In the genomic region with DNA sequence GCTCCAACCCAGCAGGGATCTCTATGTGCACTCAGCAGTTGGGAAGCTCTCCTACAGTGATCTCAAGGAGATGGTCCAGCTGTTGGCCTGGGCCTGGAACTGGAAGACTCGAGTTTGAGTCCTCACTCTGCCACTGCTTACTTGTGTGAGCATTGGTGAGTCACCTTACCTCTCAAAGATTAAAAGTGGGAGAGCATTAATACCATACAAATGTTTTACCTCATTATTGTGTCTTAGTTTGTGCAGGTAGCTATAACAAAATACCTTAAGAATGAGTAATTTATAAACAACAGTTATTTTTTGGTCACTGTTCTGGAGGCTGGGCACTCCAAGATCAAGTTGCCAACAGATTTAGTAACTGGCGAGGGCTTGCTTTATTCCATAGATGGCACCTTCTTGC, we compare ENCODE assay signal across 21 cellular contexts. TPM values are rescaled to one million over a fixed set of nuclear protein-coding genes. Genes with fewer than 3 reads are reported as not detected.
A peak's percentile ranks its signal among the peaks of the same experiment; 100 is the strongest.
DNase-seq lines count a peak whose midpoint lies in the region; ATAC-seq, FAIRE-seq and TF ChIP-seq lines count a peak whose summit lies in the region.
"Had no signal": no experiment of that assay in that cellular context is flagged by ENCODE, and none has a peak within 500 bp of the region (broad histone marks: within the 10 kb centered on the region; RNA-seq: fewer than 3 reads in every experiment).

No MANE protein-coding gene starts in this region.

- H3K4me3 ChIP-seq in PC-3 (ENCODE audit: low read length) (no peak overlapping the region), bronchial epithelial cell (ENCODE audit: low read depth, low read length) (no peak overlapping the region)
- H3K4me3 ChIP-seq: BLaER1, GM23248 had no signal

- no peak for FAIRE-seq in bronchial epithelial cell (lab: Jason Lieb, UNC)
- FAIRE-seq: A204.1, G401.6, GM12892, GM19239, H1 had no signal

- no peaks in the 10 kb centered on the region for H3K9me2 ChIP-seq in PC-3 (replicated peaks; ENCODE audit: low read length)

- H3K4me1 ChIP-seq in PC-3 (ENCODE audit: insufficient read depth, low read length): peaks cover 14% of the 10 kb centered on the region
- H3K4me1 ChIP-seq: BLaER1, Caco-2 had no signal

- H2AFZ ChIP-seq in PC-3 (ENCODE audit: low read length): no peak overlapping the region
- H2AFZ ChIP-seq: GM23248 had no signal

- POLR2A ChIA-PET in PC-3 (lab: Charles Lee; ENCODE audit: unreplicated experiment): no interaction called here

- CTCF ChIA-PET in PC-3 (lab: Charles Lee): no interaction called here

- H3K4me2 ChIP-seq in PC-3 (ENCODE audit: low read length): no peak overlapping the region
- H3K4me2 ChIP-seq: BLaER1 had no signal

- no peak overlapping the region for H3K9ac ChIP-seq in PC-3 (ENCODE audit: low read length)
- H3K9ac ChIP-seq: BLaER1, GM23248 had no signal

- intact Hi-C loops in PC-3 (cut with micrococcal nuclease): no loop called here
- intact Hi-C loops in head of caudate nucleus (cut with DNase I): no loop called here

- ATAC-seq in PC-3: peak; percentile 33
- ATAC-seq: CD8-positive, alpha-beta T cell had no signal

- no TSS peak for BruUV-seq in PC-3 (replicated peaks; lab: Mats Ljungman, UMichigan)

- DNase-seq in PC-3 (peak; percentile 44), bronchial epithelial cell (ENCODE audit: low read depth) (peak; percentile 59), kidney tubule cell (ENCODE audit: low spot score) (peak; percentile 50), cerebellum (ENCODE audit: low spot score) (no peak), head of caudate nucleus (no peak)
- DNase-seq in activated CD4-positive, CD25-positive, alpha-beta regulatory T cell (lab: John Stamatoyannopoulos, UW): no peak
- DNase-seq: Caco-2; CD4-positive, CD25-positive, alpha-beta regulatory T cell; CD8-positive, alpha-beta T cell; DMS153; DND-41; GM23248; H7; HCEC 1CT had no signal

- H3K79me2 ChIP-seq in PC-3 (ENCODE audit: low read length): no peaks in the 10 kb centered on the region

- H3K9me3 ChIP-seq in PC-3 (ENCODE audit: low read length): no peaks in the 10 kb centered on the region
- H3K9me3 ChIP-seq: BLaER1, Caco-2 had no signal

- TF ChIP-seq CTCF in PC-3 (conservative IDR thresholded peaks at IDR 0.05; ENCODE audit: low read depth, low read length): no peak
- TF ChIP-seq CTCF in bronchial epithelial cell (IDR thresholded peaks at IDR 0.05; ENCODE audit: insufficient read depth, low read length, severe bottlenecking): no peak

- H3K36me3 ChIP-seq in PC-3 (ENCODE audit: low read depth, low read length) (no peaks in the 10 kb centered on the region), bronchial epithelial cell (ENCODE audit: control insufficient read depth, insufficient read depth, low read length) (no peaks in the 10 kb centered on the region)
- H3K36me3 ChIP-seq: BLaER1 had no signal

- H3K27me3 ChIP-seq in PC-3 (ENCODE audit: low read length) (no peaks in the 10 kb centered on the region), bronchial epithelial cell (ENCODE audit: control insufficient read depth, insufficient read depth, low read length) (no peaks in the 10 kb centered on the region)
- H3K27me3 ChIP-seq: BLaER1 had no signal

- H3K27ac ChIP-seq in PC-3 (ENCODE audit: low read length): no peak overlapping the region
- H3K27ac ChIP-seq: BLaER1, C4-2B, GM23248 had no signal

- H4K20me1 ChIP-seq in PC-3 (ENCODE audit: low read length): no peaks in the 10 kb centered on the region
- H4K20me1 ChIP-seq: BLaER1 had no signal

- H3F3A ChIP-seq in PC-3 (ENCODE audit: low read length, unreplicated experiment): no peaks in the 10 kb centered on the region

RNA-seq across cellular contexts. Expression of gene ZNF827, which starts 21.4 kb away (rescaled TPM):
- total RNA-seq in PC-3 (2014; rRNA removed) (9.8 and 12.0 TPM in 2 replicates), bronchial epithelial cell (2.1 and 3.5 TPM in 2 replicates), cerebellum (30.5 TPM)

Comparison
In these comparisons a context has a peak if more than half of its experiments do, and no peak if none do; other contexts are left out.
1. DNase-seq: peak in PC-3 (single experiment), bronchial epithelial cell (single experiment) and kidney tubule cell (single experiment); none in cerebellum (single experiment), head of caudate nucleus (0 of 42) and activated CD4-positive, CD25-positive, alpha-beta regulatory T cell (0 of 4).